Comparison of ENCODE assay signal across 8 cellular contexts in genomic region chr15:42490246-42490742, GRCh38. TPM values are rescaled to one million over a fixed set of nuclear protein-coding genes. Genes with fewer than 3 reads are reported as not detected.
A peak's percentile ranks its signal among the peaks of the same experiment; 100 is the strongest.
DNase-seq lines count a peak whose midpoint lies in the region; ATAC-seq and TF ChIP-seq lines count a peak whose summit lies in the region.

No MANE protein-coding gene starts in this region.

- peak; percentile 27 for DNase-seq in Caki2 (ENCODE audit: low read depth)
- DNase-seq in psoas muscle, result no peak
- no peak for DNase-seq in retina
- DNase-seq in SK-N-DZ (ENCODE audit: low spot score), result no peak

- ATAC-seq in HG03097 (IDR thresholded peaks at IDR 0.05; ENCODE audit: low FRiP score, unreplicated experiment) (peak; percentile 17), gastroesophageal sphincter (no peak), psoas muscle (no peak), GM18519 (IDR thresholded peaks at IDR 0.05; ENCODE audit: low FRiP score, unreplicated experiment) (no peak)

- H3K27ac ChIP-seq in VCaP (peak overlapping the region; percentile 79), gastroesophageal sphincter (peak overlapping the region; percentile 87 to 95 (median 90)), psoas muscle (peak overlapping the region; percentile 95)

- no peak for TF ChIP-seq EP300 in gastroesophageal sphincter (IDR thresholded peaks at IDR 0.05)

- H3K4me1 ChIP-seq in gastroesophageal sphincter, result peaks cover 0 to 46% (median 16%) of the 10 kb centered on the region in 3 donors
- peaks cover 15% of the 10 kb centered on the region for H3K4me1 ChIP-seq in psoas muscle

- H3K36me3 ChIP-seq in gastroesophageal sphincter (no peaks in the 10 kb centered on the region), psoas muscle (ENCODE audit: insufficient read depth in 1 of 2, low read depth in 1 of 2) (no peaks in the 10 kb centered on the region)

- intact Hi-C loops in psoas muscle (cut with DNase I), result no loop called here

- 3 to 6% methylated on average over 9 to 13 of the region's 13 CpGs for WGBS in gastroesophageal sphincter (ENCODE audit: low coverage in 1 of 2), 2 donors
- WGBS in psoas muscle, 3 donors, result 5% methylated on average over 13 of the region's 13 CpGs

- no peak for TF ChIP-seq CTCF in VCaP (conservative IDR thresholded peaks at IDR 0.05)
- no peak for TF ChIP-seq CTCF in gastroesophageal sphincter (IDR thresholded peaks at IDR 0.05)
- no peak for TF ChIP-seq CTCF in psoas muscle (IDR thresholded peaks at IDR 0.05)

- in situ Hi-C loops in Caki2 (cut with HindIII; ENCODE audit: low pct_unique_long_range_greater_than_20kb, low sequenced_read_pairs), result no loop called here

- no peaks in the 10 kb centered on the region for H3K27me3 ChIP-seq in gastroesophageal sphincter
- no peaks in the 10 kb centered on the region for H3K27me3 ChIP-seq in psoas muscle (ENCODE audit: insufficient read depth in 3 of 3, low read length in 2 of 3)

- no peak for TF ChIP-seq POLR2A in gastroesophageal sphincter (IDR thresholded peaks at IDR 0.05)

- H3K9me3 ChIP-seq in gastroesophageal sphincter, result no peaks in the 10 kb centered on the region
- H3K9me3 ChIP-seq in psoas muscle, result no peaks in the 10 kb centered on the region

- peak overlapping the region; percentile 78 to 98 for H3K4me3 ChIP-seq in gastroesophageal sphincter
- peak overlapping the region; percentile 92 for H3K4me3 ChIP-seq in psoas muscle

RNA-seq across cellular contexts. Expression of gene ZNF106, which starts 0.6 kb away (rescaled TPM):
- total RNA-seq in Caki2 (2014; rRNA removed; shearing (Covaris generic); ENCODE audit: low replicate concordance), result 7.8 and 27.4 TPM in 2 replicates
- 100 to 1,000 TPM; 118 to 592 (median 369) TPM for total RNA-seq in gastroesophageal sphincter
- 100 to 1,000 TPM; 520 to 768 (median 704) TPM for total RNA-seq in psoas muscle
- polyA plus RNA-seq in psoas muscle, result 100 to 1,000 TPM in 2 of 3 donors, 10 to 100 TPM in 1; 76.1 to 617 (median 125) TPM
- 15.0 and 16.7 TPM in 2 replicates for polyA plus RNA-seq in SK-N-DZ (2014; cell fraction: cytosol; rRNA removed)
- 6.4 and 7.6 TPM in 2 replicates for polyA plus RNA-seq in SK-N-DZ (2014; cell fraction: nucleus; rRNA removed)

RNA-seq across cellular contexts. Expression of gene SNAP23, which starts 5.1 kb away (rescaled TPM):
- total RNA-seq in Caki2 (2014; rRNA removed; shearing (Covaris generic); ENCODE audit: low replicate concordance), result 39.7 and 48.0 TPM in 2 replicates
- total RNA-seq in gastroesophageal sphincter (10 to 100 TPM; 50.0 to 71.8 (median 57.2) TPM), psoas muscle (10 to 100 TPM; 21.9 to 42.2 (median 31.6) TPM)
- 10 to 100 TPM; 12.9 to 17.4 (median 17.2) TPM for polyA plus RNA-seq in psoas muscle
- 33.6 and 37.7 TPM in 2 replicates for polyA plus RNA-seq in SK-N-DZ (2014; cell fraction: cytosol; rRNA removed)
- 34.8 and 35.9 TPM in 2 replicates for polyA plus RNA-seq in SK-N-DZ (2014; cell fraction: nucleus; rRNA removed)

RNA-seq across cellular contexts. Expression of gene LRRC57, which starts 58.3 kb away (rescaled TPM):
- total RNA-seq in Caki2 (2014; rRNA removed; shearing (Covaris generic); ENCODE audit: low replicate concordance), result 9.3 and 22.5 TPM in 2 replicates
- 10 to 100 TPM; 14.9 to 19.4 (median 15.4) TPM for total RNA-seq in gastroesophageal sphincter
- total RNA-seq in psoas muscle, result 10 to 100 TPM in 3 of 4 donors, 1 to 10 TPM in 1; 6.8 to 16.3 (median 10.8) TPM
- polyA plus RNA-seq in psoas muscle, result 1 to 10 TPM; 3.7 to 8.3 (median 5.0) TPM
- polyA plus RNA-seq in SK-N-DZ (2014; cell fraction: cytosol; rRNA removed), result 17.1 and 26.6 TPM in 2 replicates
- polyA plus RNA-seq in SK-N-DZ (2014; cell fraction: nucleus; rRNA removed), result 10.2 and 10.6 TPM in 2 replicates

RNA-seq across cellular contexts. Expression of gene HAUS2, which starts 58.3 kb away (rescaled TPM):
- 25.0 and 26.2 TPM in 2 replicates for total RNA-seq in Caki2 (2014; rRNA removed; shearing (Covaris generic); ENCODE audit: low replicate concordance)
- total RNA-seq in gastroesophageal sphincter (10 to 100 TPM; 15.3 to 42.2 (median 32.3) TPM), psoas muscle (10 to 100 TPM in 3 of 4 donors, 1 to 10 TPM in 1; 9.8 to 16.3 (median 12.3) TPM)
- polyA plus RNA-seq in psoas muscle, result 10 to 100 TPM in 1 of 3 donors, 1 to 10 TPM in 2; 9.1 to 17.3 (median 9.2) TPM
- polyA plus RNA-seq in SK-N-DZ (2014; cell fraction: cytosol; rRNA removed), result 76.8 and 142 TPM in 2 replicates
- 31.8 and 39.3 TPM in 2 replicates for polyA plus RNA-seq in SK-N-DZ (2014; cell fraction: nucleus; rRNA removed)
